ENCODE assay signal across 8 cellular contexts in genomic region chr13:33543089-33543459, GRCh38.
DNase-seq lines count a peak whose midpoint lies in the region; ATAC-seq lines count a peak whose summit lies in the region.

No MANE protein-coding gene starts in this region.

- ATAC-seq in GM18867 (IDR thresholded peaks at IDR 0.05; ENCODE audit: unreplicated experiment) (peak; percentile 9), HG02884 (IDR thresholded peaks at IDR 0.05; ENCODE audit: unreplicated experiment) (peak; percentile 7), GM19452 (IDR thresholded peaks at IDR 0.05; ENCODE audit: unreplicated experiment) (no peak)
- peak; percentile 4 for ATAC-seq in activated naive CD8-positive, alpha-beta T cell treated with anti-CD3 and anti-CD28 coated beads, Interleukin-2, amount 10 ng/mL, durations not matched to agents 7 days and 5 days (ENCODE audit: low read depth)

- POLR2A ChIA-PET in activated naive CD8-positive, alpha-beta T cell treated with anti-CD3 and anti-CD28 coated beads, Interleukin-2, amount 10 ng/mL, durations not matched to agents 7 days and 5 days (lab: Charles Lee) = interaction anchor here (0.6 to 1.9 kb wide), 10 partner anchors 12 to 1228 kb away, joined by 3 to 7 read pairs (median 3); partner anchors contain the start of genes BRCA2, KL, RFC3 and ZAR1L

- H3K27ac ChIP-seq in temporal lobe (ENCODE audit: low read depth, low read length) = peak overlapping the region; percentile 100

- H3K27ac Mint-ChIP-seq in activated naive CD8-positive, alpha-beta T cell treated with anti-CD3 and anti-CD28 coated beads, Interleukin-2, amount 10 ng/mL, durations not matched to agents 7 days and 5 days = peak overlapping the region; percentile 96

- DNase-seq in activated naive CD8-positive, alpha-beta T cell treated with anti-CD3 and anti-CD28 coated beads, Interleukin-2, amount 10 ng/mL, durations not matched to agents 7 days and 5 days = no peak
- DNase-seq in iPS-NIHi11 (ENCODE audit: low spot score) = peak; percentile 23
- DNase-seq in mesenteric fat pad (ENCODE audit: low spot score) = no peak
- no peak for DNase-seq in ACHN

- H3K36me3 Mint-ChIP-seq in activated naive CD8-positive, alpha-beta T cell treated with anti-CD3 and anti-CD28 coated beads, Interleukin-2, amount 10 ng/mL, durations not matched to agents 7 days and 5 days = peaks cover 7% of the 10 kb centered on the region

- in situ Hi-C loops in ACHN (cut with HindIII; ENCODE audit: low pct_ligation_motif_present, low pct_unique_long_range_greater_than_20kb, low sequenced_read_pairs) = no loop called here

- H3K27me3 Mint-ChIP-seq in activated naive CD8-positive, alpha-beta T cell treated with anti-CD3 and anti-CD28 coated beads, Interleukin-2, amount 10 ng/mL, durations not matched to agents 7 days and 5 days = no peaks in the 10 kb centered on the region

- peak overlapping the region; percentile 85 for H3K4me3 Mint-ChIP-seq in activated naive CD8-positive, alpha-beta T cell treated with anti-CD3 and anti-CD28 coated beads, Interleukin-2, amount 10 ng/mL, durations not matched to agents 7 days and 5 days

- H3K9me3 Mint-ChIP-seq in activated naive CD8-positive, alpha-beta T cell treated with anti-CD3 and anti-CD28 coated beads, Interleukin-2, amount 10 ng/mL, durations not matched to agents 7 days and 5 days = peaks cover 4% of the 10 kb centered on the region

- H3K4me1 Mint-ChIP-seq in activated naive CD8-positive, alpha-beta T cell treated with anti-CD3 and anti-CD28 coated beads, Interleukin-2, amount 10 ng/mL, durations not matched to agents 7 days and 5 days = peaks cover 20% of the 10 kb centered on the region
